ENCODE assay signal across 9 cellular contexts in genomic region chr4:55399581-55399980, GRCh38. TPM values are rescaled to one million over a fixed set of nuclear protein-coding genes. Genes with fewer than 3 reads are reported as not detected.
DNase-seq lines count a peak whose midpoint lies in the region; ATAC-seq and TF ChIP-seq lines count a peak whose summit lies in the region.
"Had no signal": no experiment of that assay in that cellular context is flagged by ENCODE, and none has a peak within 500 bp of the region (broad histone marks: within the 10 kb centered on the region; RNA-seq: fewer than 3 reads in every experiment).

No MANE protein-coding gene starts in this region.

- CTCF ChIA-PET in activated B cell treated with CpG ODN at 0.5 μM for 24 hours (lab: Charles Lee): interaction anchor here (1.0 to 2.2 kb wide), 2 partner anchors 53 to 469 kb away, joined by 3 to 7 read pairs; partner anchors contain the start of gene SRD5A3

- DNase-seq in activated CD4-positive, alpha-beta T cell treated with anti-CD3 and anti-CD28 coated beads, Interleukin-2, amount 10 ng/mL, durations not matched to agents 24 days and 14 days: no peak
- DNase-seq in activated CD4-positive, alpha-beta T cell treated with anti-CD3 and anti-CD28 coated beads, Interleukin-2, amount 50 U/mL, for 48 hours: no peak
- DNase-seq in activated B cell treated with CpG ODN at 0.5 μM for 24 hours (no peak), fibroblast of the aortic adventitia (ENCODE audit: low read depth) (no peak), NAMALWA (ENCODE audit: low spot score) (no peak), foreskin melanocyte (no peak)
- DNase-seq: AML-193 had no signal

- H3K27ac Mint-ChIP-seq in activated CD4-positive, alpha-beta T cell treated with anti-CD3 and anti-CD28 coated beads, Interleukin-2, amount 10 ng/mL, durations not matched to agents 24 days and 14 days: peak overlapping the region; percentile 74
- H3K27ac Mint-ChIP-seq in activated B cell treated with CpG ODN at 0.5 μM for 24 hours: no peak overlapping the region

- H3K4me3 ChIP-seq in fibroblast of the aortic adventitia (ENCODE audit: low read depth, low read length): peak overlapping the region; percentile 76
- H3K4me3 ChIP-seq in subcutaneous abdominal adipose tissue (ENCODE audit: low read depth in 1 of 5, low read length in 5 of 5): peak overlapping the region in 2 of 5 donors; percentile 25 to 57

- intact Hi-C loops in activated CD4-positive, alpha-beta T cell treated with anti-CD3 and anti-CD28 coated beads, Interleukin-2, amount 10 ng/mL, durations not matched to agents 24 days and 14 days (cut with micrococcal nuclease): loop anchor here (2.0 to 5.0 kb wide), 4 partner anchors 13 to 1337 kb away; partner anchors contain the start of genes CEP135, CHIC2, PAICS and PPAT
- intact Hi-C loops in activated B cell treated with CpG ODN at 0.5 μM for 24 hours (cut with micrococcal nuclease): loop anchor here (5.0 kb wide), 1 partner anchor 1418 kb away; no protein-coding TSS in a partner anchor

- H3K4me3 Mint-ChIP-seq in activated CD4-positive, alpha-beta T cell treated with anti-CD3 and anti-CD28 coated beads, Interleukin-2, amount 10 ng/mL, durations not matched to agents 24 days and 14 days: peak overlapping the region; percentile 94
- H3K4me3 Mint-ChIP-seq in activated B cell treated with CpG ODN at 0.5 μM for 24 hours: peak overlapping the region; percentile 82

- no peaks in the 10 kb centered on the region for H3K9me3 ChIP-seq in subcutaneous abdominal adipose tissue (ENCODE audit: control insufficient read depth in 5 of 5, low read length in 5 of 5)

- peaks cover 2 to 10% (median 8%) of the 10 kb centered on the region in 5 donors for H3K36me3 ChIP-seq in subcutaneous abdominal adipose tissue (ENCODE audit: control insufficient read depth in 5 of 5, insufficient read depth in 5 of 5, low read length in 5 of 5)

- no peak for TF ChIP-seq CTCF in activated B cell treated with CpG ODN at 0.5 μM for 24 hours (IDR thresholded peaks at IDR 0.05)
- TF ChIP-seq CTCF in fibroblast of the aortic adventitia (IDR thresholded peaks at IDR 0.05; ENCODE audit: insufficient read depth, low read length): no peak

- peak overlapping the region; percentile 95 for H3K27ac ChIP-seq in subcutaneous abdominal adipose tissue (ENCODE audit: low read depth, low read length)

- POLR2A ChIA-PET in activated B cell treated with CpG ODN at 0.5 μM for 24 hours (lab: Charles Lee): interaction anchor here (0.9 to 1.3 kb wide), 3 partner anchors 11 to 53 kb away, joined by 4 to 8 read pairs (median 7); partner anchors contain the start of gene SRD5A3

- peaks cover 40% of the 10 kb centered on the region for H3K36me3 Mint-ChIP-seq in activated CD4-positive, alpha-beta T cell treated with anti-CD3 and anti-CD28 coated beads, Interleukin-2, amount 10 ng/mL, durations not matched to agents 24 days and 14 days (ENCODE audit: low read depth)
- peaks cover 47% of the 10 kb centered on the region for H3K36me3 Mint-ChIP-seq in activated B cell treated with CpG ODN at 0.5 μM for 24 hours (ENCODE audit: low read depth)

- no peaks in the 10 kb centered on the region for H3K27me3 ChIP-seq in subcutaneous abdominal adipose tissue (ENCODE audit: control insufficient read depth in 5 of 5, insufficient read depth in 4 of 5, low read length in 5 of 5)

- H3K9me3 Mint-ChIP-seq in activated CD4-positive, alpha-beta T cell treated with anti-CD3 and anti-CD28 coated beads, Interleukin-2, amount 10 ng/mL, durations not matched to agents 24 days and 14 days: no peaks in the 10 kb centered on the region
- H3K9me3 Mint-ChIP-seq in activated B cell treated with CpG ODN at 0.5 μM for 24 hours: no peaks in the 10 kb centered on the region

- H3K4me1 Mint-ChIP-seq in activated CD4-positive, alpha-beta T cell treated with anti-CD3 and anti-CD28 coated beads, Interleukin-2, amount 10 ng/mL, durations not matched to agents 24 days and 14 days: peaks cover 42% of the 10 kb centered on the region
- H3K4me1 Mint-ChIP-seq in activated B cell treated with CpG ODN at 0.5 μM for 24 hours: peaks cover 52% of the 10 kb centered on the region

- ATAC-seq in activated B cell treated with CpG ODN at 0.5 μM for 24 hours (ENCODE audit: low read depth) (no peak), HG03135 (IDR thresholded peaks at IDR 0.05; ENCODE audit: unreplicated experiment) (no peak)

- H3K9ac ChIP-seq in subcutaneous abdominal adipose tissue (ENCODE audit: low read length in 5 of 5): peak overlapping the region in 2 of 5 donors; percentile 15 to 39

- peaks cover 2 to 41% (median 32%) of the 10 kb centered on the region in 5 donors for H3K4me1 ChIP-seq in subcutaneous abdominal adipose tissue (ENCODE audit: control insufficient read depth in 5 of 5, insufficient read depth in 5 of 5, low read length in 5 of 5)

- no peaks in the 10 kb centered on the region for H3K27me3 Mint-ChIP-seq in activated CD4-positive, alpha-beta T cell treated with anti-CD3 and anti-CD28 coated beads, Interleukin-2, amount 10 ng/mL, durations not matched to agents 24 days and 14 days
- no peaks in the 10 kb centered on the region for H3K27me3 Mint-ChIP-seq in activated B cell treated with CpG ODN at 0.5 μM for 24 hours

RNA-seq across cellular contexts. Expression of gene TMEM165, which starts 3.8 kb away (rescaled TPM):
- 87.2 and 99.1 TPM in 2 replicates for total RNA-seq in activated CD4-positive, alpha-beta T cell treated with anti-CD3 and anti-CD28 coated beads, Interleukin-2, amount 10 ng/mL, durations not matched to agents 24 days and 14 days
- 80.3 and 90.2 TPM in 2 replicates for total RNA-seq in activated B cell treated with CpG ODN at 0.5 μM for 24 hours
- 112 and 131 TPM in 2 replicates for total RNA-seq in fibroblast of the aortic adventitia (ENCODE audit: low replicate concordance)

RNA-seq across cellular contexts. Expression of gene SRD5A3, which starts 53.5 kb away (rescaled TPM):
- total RNA-seq in activated CD4-positive, alpha-beta T cell treated with anti-CD3 and anti-CD28 coated beads, Interleukin-2, amount 10 ng/mL, durations not matched to agents 24 days and 14 days: 26.6 and 27.4 TPM in 2 replicates
- 4.5 and 5.7 TPM in 2 replicates for total RNA-seq in activated B cell treated with CpG ODN at 0.5 μM for 24 hours
- total RNA-seq in fibroblast of the aortic adventitia (ENCODE audit: low replicate concordance): 4.8 and 22.2 TPM in 2 replicates
